ENCODE assay signal across 8 cellular contexts in the genomic region with DNA sequence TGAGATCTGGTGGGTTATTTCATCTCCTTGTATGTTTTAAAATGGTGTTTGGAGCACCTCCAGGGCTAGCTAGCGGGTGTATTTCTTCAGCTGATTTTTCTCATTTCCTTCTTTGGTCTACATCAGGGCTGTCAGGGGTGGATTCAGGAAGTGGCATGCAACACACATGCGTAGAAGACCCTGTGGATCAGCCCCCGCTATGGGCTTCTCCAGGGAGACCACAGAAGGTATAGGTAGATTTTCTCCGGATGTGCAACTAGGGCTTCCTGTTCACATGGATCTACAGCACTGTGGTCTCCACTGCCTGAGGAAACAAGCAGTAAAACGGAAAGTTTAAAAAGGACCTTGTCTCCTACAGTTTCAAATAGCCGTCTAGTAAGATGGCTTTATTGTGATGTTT. TPM values are rescaled to one million over a fixed set of nuclear protein-coding genes. Genes with fewer than 3 reads are reported as not detected.
DNase-seq lines count a peak whose midpoint lies in the region; ATAC-seq and TF ChIP-seq lines count a peak whose summit lies in the region.

No MANE protein-coding gene starts in this region.

- POLR2A ChIA-PET in MCF 10A (lab: Yijun Ruan, JAX) = interaction anchor here (0.6 to 1.4 kb wide), 2 partner anchors 26 to 53 kb away, joined by 3 read pairs; no protein-coding TSS in a partner anchor

- peak overlapping the region; percentile 92 to 97 (median 96) for H3K27ac Mint-ChIP-seq in CD4-positive, CD25-positive, alpha-beta regulatory T cell
- H3K27ac Mint-ChIP-seq in MCF 10A (ENCODE audit: low read depth, unreplicated experiment) (no peak overlapping the region), chondrocyte (ENCODE audit: unreplicated experiment) (no peak overlapping the region)

- no peaks in the 10 kb centered on the region for H3K27me3 ChIP-seq in CD4-positive, CD25-positive, alpha-beta regulatory T cell (ENCODE audit: control insufficient read depth, insufficient read depth, low read length)

- H3K4me1 ChIP-seq in CD4-positive, CD25-positive, alpha-beta regulatory T cell (ENCODE audit: control insufficient read depth, insufficient read depth, low read length, poor library complexity, severe bottlenecking) = peaks cover 31% of the 10 kb centered on the region
- H3K4me1 ChIP-seq in mucosa of descending colon (ENCODE audit: low read depth) = peaks cover 10% of the 10 kb centered on the region

- H3K36me3 ChIP-seq in CD4-positive, CD25-positive, alpha-beta regulatory T cell (ENCODE audit: control insufficient read depth, insufficient read depth, low read length) = peaks cover 48% of the 10 kb centered on the region
- H3K36me3 ChIP-seq in mucosa of descending colon (ENCODE audit: low read depth) = peaks cover 11% of the 10 kb centered on the region

- ATAC-seq in CD4-positive, CD25-positive, alpha-beta regulatory T cell (ENCODE audit: low read depth in 2 of 2) = peak; percentile 21 to 41
- ATAC-seq in HG02981 (IDR thresholded peaks at IDR 0.05; ENCODE audit: unreplicated experiment) = peak; percentile 42
- ATAC-seq in mucosa of descending colon = peak; percentile 31

- H3K4me1 Mint-ChIP-seq in CD4-positive, CD25-positive, alpha-beta regulatory T cell = peaks cover 10 to 57% (median 27%) of the 10 kb centered on the region in 4 donors
- H3K4me1 Mint-ChIP-seq in MCF 10A (ENCODE audit: insufficient read depth, unreplicated experiment) (peaks cover 8% of the 10 kb centered on the region), chondrocyte (ENCODE audit: low read depth) (peaks cover 8% of the 10 kb centered on the region)

- H3K27ac ChIP-seq in CD4-positive, CD25-positive, alpha-beta regulatory T cell (ENCODE audit: insufficient read depth, low read length, poor library complexity, severe bottlenecking) = peak overlapping the region; percentile 97

- H3K9me3 Mint-ChIP-seq in CD4-positive, CD25-positive, alpha-beta regulatory T cell = no peaks in the 10 kb centered on the region
- H3K9me3 Mint-ChIP-seq in MCF 10A (ENCODE audit: unreplicated experiment) (no peaks in the 10 kb centered on the region), chondrocyte (ENCODE audit: low read depth) (no peaks in the 10 kb centered on the region)

- H3K27me3 Mint-ChIP-seq in CD4-positive, CD25-positive, alpha-beta regulatory T cell = no peaks in the 10 kb centered on the region
- H3K27me3 Mint-ChIP-seq in MCF 10A (ENCODE audit: insufficient read depth, unreplicated experiment) (no peaks in the 10 kb centered on the region), chondrocyte (ENCODE audit: low read depth) (no peaks in the 10 kb centered on the region)

- DNase-seq in CD4-positive, CD25-positive, alpha-beta regulatory T cell = peak; percentile 41 to 77 (median 56)
- peak; percentile 29 to 34 for DNase-seq in activated CD4-positive, alpha-beta T cell treated with anti-CD3 and anti-CD28 coated beads for 4 hours
- DNase-seq in mucosa of descending colon (peak in 1 of 3 donors; percentile 39), MCF 10A (ENCODE audit: unreplicated experiment) (no peak), chondrocyte (ENCODE audit: low spot score) (no peak), G401 (ENCODE audit: low spot score) (no peak), DMS53 (lab: John Stamatoyannopoulos, UW) (no peak)

- peak overlapping the region; percentile 34 to 79 (median 72) for H3K4me3 Mint-ChIP-seq in CD4-positive, CD25-positive, alpha-beta regulatory T cell
- H3K4me3 Mint-ChIP-seq in MCF 10A (ENCODE audit: unreplicated experiment) = no peak overlapping the region
- H3K4me3 Mint-ChIP-seq in chondrocyte (ENCODE audit: unreplicated experiment) = no peak overlapping the region

- H3K36me3 Mint-ChIP-seq in CD4-positive, CD25-positive, alpha-beta regulatory T cell = peaks cover 24% of the 10 kb centered on the region
- H3K36me3 Mint-ChIP-seq in MCF 10A (ENCODE audit: insufficient read depth, unreplicated experiment) = peaks cover 94% of the 10 kb centered on the region
- peaks cover 27% of the 10 kb centered on the region for H3K36me3 Mint-ChIP-seq in chondrocyte (ENCODE audit: low read depth)

- no TSS peak for BruUV-seq in MCF 10A (replicated peaks; lab: Mats Ljungman, UMichigan)

- H3K9me3 ChIP-seq in CD4-positive, CD25-positive, alpha-beta regulatory T cell (ENCODE audit: control insufficient read depth in 2 of 2, low read length in 2 of 2) = no peaks in the 10 kb centered on the region
- H3K9me3 ChIP-seq in mucosa of descending colon = no peaks in the 10 kb centered on the region

- in situ Hi-C loops in G401 (cut with HindIII; ENCODE audit: low sequenced_read_pairs) = no loop called here

- intact Hi-C loops in mucosa of descending colon (cut with DNase I, micrococcal nuclease) = loop anchor here (2.0 to 5.0 kb wide), 2 partner anchors 35 to 37 kb away; no protein-coding TSS in a partner anchor
- intact Hi-C loops in MCF 10A (cut with micrococcal nuclease) = no loop called here

- CTCF ChIA-PET in MCF 10A (lab: Yijun Ruan, JAX) = interaction anchor here (0.6 to 10.8 kb wide), 14 partner anchors 11 to 901 kb away, joined by 3 to 240 read pairs (median 6); a partner anchor contains a TSS

- peak overlapping the region; percentile 54 for H3K4me3 ChIP-seq in CD4-positive, CD25-positive, alpha-beta regulatory T cell (ENCODE audit: low read depth, low read length)
- no peak overlapping the region for H3K4me3 ChIP-seq in mucosa of descending colon

- TF ChIP-seq CTCF in mucosa of descending colon (IDR thresholded peaks at IDR 0.05) (no peak), MCF 10A (IDR thresholded peaks at IDR 0.05; ENCODE audit: unreplicated experiment) (no peak), chondrocyte (IDR thresholded peaks at IDR 0.05) (no peak)

RNA-seq across cellular contexts. Expression of a gene that starts 10.4 kb away (rescaled TPM):
- 65.2 TPM for total RNA-seq in CD4-positive, CD25-positive, alpha-beta regulatory T cell
- polyA plus RNA-seq in CD4-positive, CD25-positive, alpha-beta regulatory T cell = 10 to 100 TPM; 51.0 to 65.0 (median 52.8) TPM
- total RNA-seq in mucosa of descending colon (10 to 100 TPM; 66.2 to 77.5 (median 76.9) TPM), MCF 10A (2022) (53.3 and 59.6 TPM in 2 replicates), chondrocyte (47.3 to 61.7 TPM (median 50.3 TPM) in 3 replicates)
- 41.8 and 59.0 TPM in 2 replicates for total RNA-seq in G401 (2014; rRNA removed; shearing (Covaris generic))

RNA-seq across cellular contexts. Expression of a gene that starts 57.9 kb away (rescaled TPM):
- total RNA-seq in CD4-positive, CD25-positive, alpha-beta regulatory T cell = 4.8 TPM
- polyA plus RNA-seq in CD4-positive, CD25-positive, alpha-beta regulatory T cell = under 1 TPM in 3 of 4 donors, not detected in 1; 0.15 to 0.71 (median 0.31) TPM
- total RNA-seq in mucosa of descending colon (10 to 100 TPM in 1 of 3 donors, 1 to 10 TPM in 1, under 1 TPM in 1; 0.38 to 16.6 (median 1.2) TPM), MCF 10A (2022) (not detected in 2 replicates), chondrocyte (not detected in 3 replicates)
- total RNA-seq in G401 (2014; rRNA removed; shearing (Covaris generic)) = 10.2 and 13.7 TPM in 2 replicates

Comparison
In these comparisons a context has a peak if more than half of its experiments do, and no peak if none do; other contexts are left out.
1. DNase-seq: peak in CD4-positive, CD25-positive, alpha-beta regulatory T cell (3 of 3) and activated CD4-positive, alpha-beta T cell treated with anti-CD3 and anti-CD28 coated beads for 4 hours (2 of 2); none in MCF 10A (single experiment), chondrocyte (single experiment), G401 (single experiment) and DMS53 (single experiment).
2. H3K27ac Mint-ChIP-seq: peak in CD4-positive, CD25-positive, alpha-beta regulatory T cell (3 of 3); none in MCF 10A (single experiment) and chondrocyte (single experiment).
3. H3K4me3 Mint-ChIP-seq: peak in CD4-positive, CD25-positive, alpha-beta regulatory T cell (4 of 4); none in MCF 10A (single experiment) and chondrocyte (single experiment).
4. Peak in every context shown above with its lines, with median percentiles within 50 percentile points of each other: ATAC-seq.